Comparison of ENCODE assay signal across 28 cellular contexts in genomic region chr9:7206221-7206758, GRCh38.
"Had no signal": no experiment of that assay in that cellular context is flagged by ENCODE, and none has a peak within 500 bp of the region (broad histone marks: within the 10 kb centered on the region; RNA-seq: fewer than 3 reads in every experiment).

No MANE protein-coding gene starts in this region.

- H3K27ac ChIP-seq: epithelial cell of prostate, WERI-Rb-1 had no signal

- DNase-seq: activated B cell treated with CpG ODN at 0.5 μM for 24 hours; activated CD4-positive, alpha-beta T cell treated with anti-CD3 and anti-CD28 coated beads for 48 hours; activated CD4-positive, alpha-beta T cell treated with anti-CD3 and anti-CD28 coated beads, Interleukin-2, amount 50 U/mL, for 1 hour; activated CD4-positive, alpha-beta T cell treated with anti-CD3 and anti-CD28 coated beads, Interleukin-2, amount 50 U/mL, for 48 hours; activated CD8-positive, alpha-beta memory T cell treated with anti-CD3 and anti-CD28 coated beads for 24 hours; activated CD8-positive, alpha-beta T cell treated with anti-CD3 and anti-CD28 coated beads for 36 hours; activated effector memory CD4-positive, alpha-beta T cell treated with Interleukin-2 at 50 U/mL for 16 hours; activated gamma-delta T cell treated with Interleukin-2 at 50 U/mL for 16 hours; activated naive CD4-positive, alpha-beta T cell treated with anti-CD3 and anti-CD28 coated beads, Interleukin-2, amount 50 U/mL, for 16 hours; activated naive CD4-positive, alpha-beta T cell treated with Interleukin-2 at 50 U/mL for 16 hours; activated T-cell treated with anti-CD3 and anti-CD28 coated beads, Interleukin-2, amount 50 U/mL, for 4 hours; amniotic stem cell; anterior cingulate cortex; caudate nucleus; cortex of kidney; dermis blood vessel endothelial cell; effector CD4-positive, alpha-beta T cell; effector memory CD8-positive, alpha-beta T cell; foreskin fibroblast; T-cell; T1000; WERI-Rb-1 had no signal

- H3K4me3 Mint-ChIP-seq: activated B cell treated with CpG ODN at 0.5 μM for 24 hours; activated CD8-positive, alpha-beta T cell treated with anti-CD3 and anti-CD28 coated beads for 36 hours; activated naive CD8-positive, alpha-beta T cell; activated T-cell treated with anti-CD3 and anti-CD28 coated beads, Interleukin-2, amount 50 U/mL, for 4 hours; activated T-helper 17 cell treated with anti-CD3 and anti-CD28 coated beads, Interleukin-2, amount 50 U/mL, for 72 hours; effector memory CD8-positive, alpha-beta T cell; T-cell; T-helper 1 cell treated with Interleukin-12 subunit alpha and Interleukin-12 subunit beta and Interleukin-4 antibody, amounts not matched to agents 30 μg/mL and 1 μg/mL, for 36 hours; T-helper 2 cell treated with Interferon-gamma antibody and Interleukin-4, amounts not matched to agents 5 μg/mL and 100 μg/mL, for 36 hours had no signal

- H3K27ac Mint-ChIP-seq: activated B cell treated with CpG ODN at 0.5 μM for 24 hours; activated CD8-positive, alpha-beta T cell treated with anti-CD3 and anti-CD28 coated beads for 36 hours; activated naive CD8-positive, alpha-beta T cell; activated T-helper 17 cell treated with anti-CD3 and anti-CD28 coated beads, Interleukin-2, amount 50 U/mL, for 72 hours; effector memory CD8-positive, alpha-beta T cell; T-cell; T-helper 1 cell treated with Interleukin-12 subunit alpha and Interleukin-12 subunit beta and Interleukin-4 antibody, amounts not matched to agents 30 μg/mL and 1 μg/mL, for 36 hours; T-helper 2 cell treated with Interferon-gamma antibody and Interleukin-4, amounts not matched to agents 5 μg/mL and 100 μg/mL, for 36 hours had no signal

- H3K36me3 Mint-ChIP-seq: T-cell had no signal

- ATAC-seq: activated CD8-positive, alpha-beta T cell treated with anti-CD3 and anti-CD28 coated beads for 36 hours; activated T-cell treated with anti-CD3 and anti-CD28 coated beads, Interleukin-2, amount 50 U/mL, for 4 hours; activated T-helper 17 cell treated with anti-CD3 and anti-CD28 coated beads, Interleukin-2, amount 50 U/mL, for 72 hours; effector memory CD8-positive, alpha-beta T cell; esophagus mucosa; T-cell had no signal

- H3K36me3 ChIP-seq: WERI-Rb-1 had no signal

- H3K27me3 Mint-ChIP-seq: activated naive CD8-positive, alpha-beta T cell; activated T-helper 17 cell treated with anti-CD3 and anti-CD28 coated beads, Interleukin-2, amount 50 U/mL, for 72 hours; effector memory CD8-positive, alpha-beta T cell; T-cell had no signal

- H3K9me3 Mint-ChIP-seq: activated B cell treated with CpG ODN at 0.5 μM for 24 hours; activated CD8-positive, alpha-beta T cell treated with anti-CD3 and anti-CD28 coated beads for 36 hours; activated T-cell treated with anti-CD3 and anti-CD28 coated beads, Interleukin-2, amount 50 U/mL, for 4 hours; activated T-helper 17 cell treated with anti-CD3 and anti-CD28 coated beads, Interleukin-2, amount 50 U/mL, for 72 hours; effector memory CD8-positive, alpha-beta T cell; T-cell; T-helper 1 cell treated with Interleukin-12 subunit alpha and Interleukin-12 subunit beta and Interleukin-4 antibody, amounts not matched to agents 30 μg/mL and 1 μg/mL, for 36 hours; T-helper 2 cell treated with Interferon-gamma antibody and Interleukin-4, amounts not matched to agents 5 μg/mL and 100 μg/mL, for 36 hours had no signal

- H3K4me1 Mint-ChIP-seq: activated B cell treated with CpG ODN at 0.5 μM for 24 hours; activated T-helper 17 cell treated with anti-CD3 and anti-CD28 coated beads, Interleukin-2, amount 50 U/mL, for 72 hours; T-cell had no signal
